In genomic region chr20:49999329-49999728, GRCh38 we compare ENCODE assay signal across 1 cellular context.
TF ChIP-seq lines count a peak whose summit lies in the region.

No MANE protein-coding gene starts in this region.

TF ChIP-seq in GM12878, 131 proteins besides CTCF, POLR2A, EP300 and RAD21 (continued from another document):
- TF ChIP-seq NFIC (IDR thresholded peaks at IDR 0.05; ENCODE audit: low read depth, low read length) (peak; percentile 43; the same call in 1 of the 2 replicates), RB1 (IDR thresholded peaks at IDR 0.05; ENCODE audit: borderline replicate concordance) (peak; percentile 50; the same call in 1 of the 2 replicates), IKZF2 (IDR thresholded peaks at IDR 0.05) (peak; percentile 66 to 73; a peak in 3 of 4 replicates), JUNB (IDR thresholded peaks at IDR 0.05) (peak; percentile 50), BHLHE40 (IDR thresholded peaks at IDR 0.05; ENCODE audit: borderline replicate concordance in 1 of 2, low read depth in 2 of 2, low read length in 1 of 2) (peak in 1 of 2 experiments; percentile 52; a peak in 1 of 4 replicates), IKZF1 (conservative IDR thresholded peaks at IDR 0.05) (peak; percentile 77), NRF1 (conservative IDR thresholded peaks at IDR 0.05; ENCODE audit: low read depth, low read length) (no peak), FOXM1 (IDR thresholded peaks at IDR 0.05; ENCODE audit: low read depth, low read length) (peak; percentile 52; the same call in 1 of the 2 replicates), TBL1XR1 (IDR thresholded peaks at IDR 0.05; ENCODE audit: low read depth, low read length) (0 out of 2 replicates have a peak, but pooled peaks have one; percentile 56), SPI1 (IDR thresholded peaks at IDR 0.05; ENCODE audit: borderline replicate concordance, insufficient read depth, low read depth, low read length) (peak; percentile 78), SIN3A (IDR thresholded peaks at IDR 0.05; ENCODE audit: low read depth, low read length) (no peak), CREB1 (IDR thresholded peaks at IDR 0.05; ENCODE audit: low read depth) (0 out of 2 replicates have a peak, but pooled peaks have one; percentile 21), CREM (IDR thresholded peaks at IDR 0.05; ENCODE audit: low read depth) (peak; percentile 74), TCF12 (IDR thresholded peaks at IDR 0.05; ENCODE audit: low read depth, low read length) (0 out of 2 replicates have a peak, but pooled peaks have one; percentile 48), HSF1 (IDR thresholded peaks at IDR 0.05; ENCODE audit: low read depth, low read length) (no peak), HCFC1 (IDR thresholded peaks at IDR 0.05; ENCODE audit: low read length) (no peak), DPF2 (IDR thresholded peaks at IDR 0.05) (peak; percentile 94), BRCA1 (IDR thresholded peaks at IDR 0.05; ENCODE audit: low read depth, low read length) (no peak), PAX8 (IDR thresholded peaks at IDR 0.05) (no peak), PKNOX1 (IDR thresholded peaks at IDR 0.05) (peak; percentile 97), MEF2A (IDR thresholded peaks at IDR 0.05; ENCODE audit: insufficient read depth, low read depth, low read length) (0 out of 2 replicates have a peak, but pooled peaks have one; percentile 2), SKIL (IDR thresholded peaks at IDR 0.05; ENCODE audit: low read depth, poor library complexity, severe bottlenecking) (peak; percentile 48), MEF2B (IDR thresholded peaks at IDR 0.05; ENCODE audit: partially characterized antibody, poor library complexity, severe bottlenecking) (peak; percentile 94), SRF (IDR thresholded peaks at IDR 0.05; ENCODE audit: low read depth in 2 of 2, low read length in 2 of 2) (no peak), GATAD2B (conservative IDR thresholded peaks at IDR 0.05; ENCODE audit: low read depth) (peak; percentile 73), ATF7 (IDR thresholded peaks at IDR 0.05; ENCODE audit: low read depth) (peak; percentile 57; the same call in 1 of the 2 replicates), PBX3 (IDR thresholded peaks at IDR 0.05; ENCODE audit: insufficient replicate concordance, low read depth, low read length) (peak; percentile 92), BCL11A (IDR thresholded peaks at IDR 0.05; ENCODE audit: low read depth, low read length) (0 out of 2 replicates have a peak, but pooled peaks have one; percentile 52), RELA (IDR thresholded peaks at IDR 0.05; ENCODE audit: borderline replicate concordance, partially characterized antibody) (peak; percentile 97), NR2C2 (IDR thresholded peaks at IDR 0.05; ENCODE audit: borderline replicate concordance, control insufficient read depth, insufficient read length, low read depth) (no peak), USF1 (IDR thresholded peaks at IDR 0.05; ENCODE audit: borderline replicate concordance, extremely low read length, insufficient read depth, low read depth, low read length) (no peak), RBBP5 (conservative IDR thresholded peaks at IDR 0.05) (no peak), RELB (IDR thresholded peaks at IDR 0.05; ENCODE audit: low read depth) (peak; percentile 75), NKRF (conservative IDR thresholded peaks at IDR 0.05) (no peak), BCL3 (IDR thresholded peaks at IDR 0.05; ENCODE audit: borderline replicate concordance, insufficient read depth, low read depth, low read length, poor library complexity, severe bottlenecking) (peak; percentile 71), MTA2 (IDR thresholded peaks at IDR 0.05; ENCODE audit: low read depth) (peak; percentile 39)
